ENCODE assay signal across 17 cellular contexts in genomic region chr1:186740324-186740723, GRCh38.
DNase-seq lines count a peak whose midpoint lies in the region; ATAC-seq lines count a peak whose summit lies in the region.
"Had no signal": no experiment of that assay in that cellular context is flagged by ENCODE, and none has a peak within 500 bp of the region (broad histone marks: within the 10 kb centered on the region; RNA-seq: fewer than 3 reads in every experiment).

No MANE protein-coding gene starts in this region.

- H3K4me3 ChIP-seq in SJCRH30, result no peak overlapping the region
- H3K4me3 ChIP-seq: transverse colon had no signal

- no peaks in the 10 kb centered on the region for H3K36me3 Mint-ChIP-seq in activated CD4-positive, alpha-beta memory T cell treated with anti-CD3 and anti-CD28 coated beads for 36 hours
- H3K36me3 Mint-ChIP-seq in activated CD4-positive, alpha-beta memory T cell treated with anti-CD3 and anti-CD28 coated beads, Interleukin-2, amount 10 ng/mL, durations not matched to agents 7 days and 5 days (ENCODE audit: low read depth), result no peaks in the 10 kb centered on the region

- peaks cover 18% of the 10 kb centered on the region for H3K4me1 Mint-ChIP-seq in activated CD4-positive, alpha-beta memory T cell treated with anti-CD3 and anti-CD28 coated beads for 36 hours (ENCODE audit: low read depth)
- H3K4me1 Mint-ChIP-seq in activated CD4-positive, alpha-beta memory T cell treated with anti-CD3 and anti-CD28 coated beads, Interleukin-2, amount 10 ng/mL, durations not matched to agents 7 days and 5 days, result peaks cover 28% of the 10 kb centered on the region

- intact Hi-C loops in activated CD4-positive, alpha-beta memory T cell treated with anti-CD3 and anti-CD28 coated beads for 36 hours (cut with micrococcal nuclease), result no loop called here

- H3K27ac Mint-ChIP-seq in activated CD4-positive, alpha-beta memory T cell treated with anti-CD3 and anti-CD28 coated beads for 36 hours, result no peak overlapping the region
- H3K27ac Mint-ChIP-seq in activated CD4-positive, alpha-beta memory T cell treated with anti-CD3 and anti-CD28 coated beads, Interleukin-2, amount 10 ng/mL, durations not matched to agents 7 days and 5 days, result no peak overlapping the region

- no peaks in the 10 kb centered on the region for H3K4me1 ChIP-seq in SJCRH30
- H3K4me1 ChIP-seq: transverse colon had no signal

- DNase-seq in activated CD4-positive, alpha-beta memory T cell treated with anti-CD3 and anti-CD28 coated beads for 36 hours, result peak; percentile 27
- no peak for DNase-seq in activated CD4-positive, alpha-beta memory T cell treated with anti-CD3 and anti-CD28 coated beads, Interleukin-2, amount 10 ng/mL, durations not matched to agents 7 days and 5 days
- DNase-seq in epithelial cell of prostate (ENCODE audit: low read depth, low spot score) (no peak), SJCRH30 (no peak), activated gamma-delta T cell (lab: John Stamatoyannopoulos, UW) (no peak)
- DNase-seq: amniotic stem cell, foreskin fibroblast, kidney, NCI-H1436, NCI-H774, right cardiac atrium, transverse colon had no signal

- POLR2A ChIA-PET in activated CD4-positive, alpha-beta memory T cell treated with anti-CD3 and anti-CD28 coated beads for 36 hours (lab: Charles Lee), result no interaction called here
- POLR2A ChIA-PET in activated CD4-positive, alpha-beta memory T cell treated with anti-CD3 and anti-CD28 coated beads, Interleukin-2, amount 10 ng/mL, durations not matched to agents 7 days and 5 days (lab: Charles Lee), result no interaction called here

- H3K9me3 Mint-ChIP-seq in activated CD4-positive, alpha-beta memory T cell treated with anti-CD3 and anti-CD28 coated beads for 36 hours, result no peaks in the 10 kb centered on the region
- H3K9me3 Mint-ChIP-seq in activated CD4-positive, alpha-beta memory T cell treated with anti-CD3 and anti-CD28 coated beads, Interleukin-2, amount 10 ng/mL, durations not matched to agents 7 days and 5 days, result no peaks in the 10 kb centered on the region

- H3K36me3 ChIP-seq in SJCRH30, result no peaks in the 10 kb centered on the region
- H3K36me3 ChIP-seq: transverse colon had no signal

- no peaks in the 10 kb centered on the region for H3K27me3 ChIP-seq in SJCRH30
- H3K27me3 ChIP-seq: transverse colon had no signal

- H3K27ac ChIP-seq in epithelial cell of prostate (peak overlapping the region; percentile 89), SJCRH30 (no peak overlapping the region)
- H3K27ac ChIP-seq: transverse colon had no signal

- peaks cover 3% of the 10 kb centered on the region for H3K27me3 Mint-ChIP-seq in activated CD4-positive, alpha-beta memory T cell treated with anti-CD3 and anti-CD28 coated beads for 36 hours
- H3K27me3 Mint-ChIP-seq in activated CD4-positive, alpha-beta memory T cell treated with anti-CD3 and anti-CD28 coated beads, Interleukin-2, amount 10 ng/mL, durations not matched to agents 7 days and 5 days, result peaks cover 5% of the 10 kb centered on the region

- CTCF ChIA-PET in activated CD4-positive, alpha-beta memory T cell treated with anti-CD3 and anti-CD28 coated beads for 36 hours (lab: Charles Lee), result interaction anchor here (1.5 kb wide), 1 partner anchor 17 kb away, joined by 7 read pairs; no protein-coding TSS in a partner anchor
- CTCF ChIA-PET in activated CD4-positive, alpha-beta memory T cell treated with anti-CD3 and anti-CD28 coated beads, Interleukin-2, amount 10 ng/mL, durations not matched to agents 7 days and 5 days (lab: Charles Lee), result no interaction called here

- H3K9me3 ChIP-seq in SJCRH30 (replicated peaks), result no peaks in the 10 kb centered on the region
- H3K9me3 ChIP-seq: transverse colon had no signal

- peak; percentile 77 for ATAC-seq in GM21381 (IDR thresholded peaks at IDR 0.05; ENCODE audit: unreplicated experiment)
- ATAC-seq in HG03066 (IDR thresholded peaks at IDR 0.05; ENCODE audit: low read depth, unreplicated experiment), result peak; percentile 60
- no peak for ATAC-seq in HG03342 (IDR thresholded peaks at IDR 0.05; ENCODE audit: unreplicated experiment)
- ATAC-seq: HCT116, HepG2, right cardiac atrium had no signal

- H3K4me3 Mint-ChIP-seq in activated CD4-positive, alpha-beta memory T cell treated with anti-CD3 and anti-CD28 coated beads for 36 hours, result no peak overlapping the region
- no peak overlapping the region for H3K4me3 Mint-ChIP-seq in activated CD4-positive, alpha-beta memory T cell treated with anti-CD3 and anti-CD28 coated beads, Interleukin-2, amount 10 ng/mL, durations not matched to agents 7 days and 5 days
